ENCODE assay signal across 8 cellular contexts in genomic region chr7:44846816-44847508, GRCh38. TPM values are rescaled to one million over a fixed set of nuclear protein-coding genes. Genes with fewer than 3 reads are reported as not detected.
DNase-seq lines count a peak whose midpoint lies in the region; ATAC-seq and TF ChIP-seq lines count a peak whose summit lies in the region.

No MANE protein-coding gene starts in this region.

- no peaks in the 10 kb centered on the region for H3K36me3 ChIP-seq in CD8-positive, alpha-beta T cell (ENCODE audit: insufficient read depth, low read length)
- H3K36me3 ChIP-seq in KOPT-K1 (ENCODE audit: insufficient read depth, low read length): peaks cover 26% of the 10 kb centered on the region
- H3K36me3 ChIP-seq in naive thymus-derived CD4-positive, alpha-beta T cell (ENCODE audit: control insufficient read depth in 2 of 3, insufficient read depth in 3 of 3, low read length in 3 of 3): peaks cover 0 to under 1% (median 0%) of the 10 kb centered on the region in 3 experiments

- H3K9me3 Mint-ChIP-seq in CD8-positive, alpha-beta T cell: no peaks in the 10 kb centered on the region
- H3K9me3 Mint-ChIP-seq in central memory CD8-positive, alpha-beta T cell: no peaks in the 10 kb centered on the region
- peaks cover 0 to 2% (median 0%) of the 10 kb centered on the region in 11 donors for H3K9me3 Mint-ChIP-seq in naive thymus-derived CD4-positive, alpha-beta T cell

- ATAC-seq in CD8-positive, alpha-beta T cell: peak; percentile 33
- no peak for ATAC-seq in central memory CD8-positive, alpha-beta T cell (replicated peaks; ENCODE audit: extremely low read depth, poor library complexity, severe bottlenecking)
- ATAC-seq in naive thymus-derived CD4-positive, alpha-beta T cell: no peak
- ATAC-seq in HG03135 (IDR thresholded peaks at IDR 0.05; ENCODE audit: unreplicated experiment) (no peak), HG03469 (IDR thresholded peaks at IDR 0.05; ENCODE audit: unreplicated experiment) (no peak)

- H3K36me3 Mint-ChIP-seq in CD8-positive, alpha-beta T cell: peaks cover 19% of the 10 kb centered on the region
- peaks cover 40% of the 10 kb centered on the region for H3K36me3 Mint-ChIP-seq in central memory CD8-positive, alpha-beta T cell (ENCODE audit: insufficient read depth)
- H3K36me3 Mint-ChIP-seq in naive thymus-derived CD4-positive, alpha-beta T cell: peaks cover 4 to 11% (median 4%) of the 10 kb centered on the region in 5 donors

- H3K4me3 ChIP-seq in CD8-positive, alpha-beta T cell (ENCODE audit: low read depth, low read length): peak overlapping the region; percentile 59
- peak overlapping the region; percentile 91 for H3K4me3 ChIP-seq in naive thymus-derived CD4-positive, alpha-beta T cell (ENCODE audit: low read length)

- H3K27ac Mint-ChIP-seq in CD8-positive, alpha-beta T cell: peak overlapping the region; percentile 96
- peak overlapping the region; percentile 95 for H3K27ac Mint-ChIP-seq in central memory CD8-positive, alpha-beta T cell (ENCODE audit: low read depth)
- H3K27ac Mint-ChIP-seq in naive thymus-derived CD4-positive, alpha-beta T cell: peak overlapping the region; percentile 95 to 100 (median 98)

- TF ChIP-seq CTCF in CD8-positive, alpha-beta T cell (IDR thresholded peaks at IDR 0.05): no peak

- peak overlapping the region; percentile 92 for H3K4me3 Mint-ChIP-seq in CD8-positive, alpha-beta T cell
- peak overlapping the region; percentile 83 for H3K4me3 Mint-ChIP-seq in central memory CD8-positive, alpha-beta T cell
- peak overlapping the region; percentile 89 to 99 (median 94) for H3K4me3 Mint-ChIP-seq in naive thymus-derived CD4-positive, alpha-beta T cell

- H3K9me3 ChIP-seq in CD8-positive, alpha-beta T cell (ENCODE audit: low read length): no peaks in the 10 kb centered on the region
- no peaks in the 10 kb centered on the region for H3K9me3 ChIP-seq in KOPT-K1 (ENCODE audit: insufficient read depth, low read length, poor library complexity, severe bottlenecking)
- H3K9me3 ChIP-seq in naive thymus-derived CD4-positive, alpha-beta T cell (ENCODE audit: control insufficient read depth in 2 of 3, low read length in 3 of 3): no peaks in the 10 kb centered on the region

- intact Hi-C loops in CD8-positive, alpha-beta T cell (cut with DNase I, micrococcal nuclease): loop anchor here (1.0 to 5.0 kb wide), 7 partner anchors 98 to 357 kb away; partner anchors contain the start of genes MYO1G (in 1 of the 2), NUDCD3 (in 1 of the 2), TBRG4 (in 1 of the 2) and TMED4 (in 1 of the 2)
- intact Hi-C loops in naive thymus-derived CD4-positive, alpha-beta T cell (cut with micrococcal nuclease): loop anchor here (1.0 to 5.0 kb wide), 15 partner anchors 96 to 805 kb away; partner anchors contain the start of genes NUDCD3 (in 2 of the 2), DBNL (in 1 of the 2), MYO1G (in 1 of the 2) and POLM (in 1 of the 2)

- CTCF ChIA-PET in CD8-positive, alpha-beta T cell (lab: Charles Lee): interaction anchor here (0.6 to 15.6 kb wide), 19 partner anchors 9 to 714 kb away, joined by 3 to 191 read pairs (median 4); no protein-coding TSS in a partner anchor
- CTCF ChIA-PET in naive thymus-derived CD4-positive, alpha-beta T cell (lab: Charles Lee): interaction anchor here (0.7 to 2.2 kb wide), 11 partner anchors 10 to 761 kb away, joined by 3 to 8 read pairs (median 4); partner anchors contain the start of gene TMED4

- DNase-seq in CD8-positive, alpha-beta T cell: no peak
- DNase-seq in central memory CD8-positive, alpha-beta T cell (ENCODE audit: low spot score in 2 of 2): no peak
- no peak for DNase-seq in naive thymus-derived CD4-positive, alpha-beta T cell
- DNase-seq in NCI-H2081 (lab: John Stamatoyannopoulos, UW): no peak
- DNase-seq in Kasumi-1 (lab: John Stamatoyannopoulos, UW): no peak

- H3K4me1 ChIP-seq in CD8-positive, alpha-beta T cell (ENCODE audit: insufficient read depth, low read length): peaks cover 30% of the 10 kb centered on the region
- H3K4me1 ChIP-seq in naive thymus-derived CD4-positive, alpha-beta T cell (ENCODE audit: control insufficient read depth in 2 of 2, insufficient read depth in 2 of 2, low read length in 2 of 2): peaks cover 0 to 11% of the 10 kb centered on the region in 2 donors

- H3K27ac ChIP-seq in CD8-positive, alpha-beta T cell (ENCODE audit: low read depth, low read length): peak overlapping the region; percentile 99
- H3K27ac ChIP-seq in KOPT-K1 (ENCODE audit: low read depth, low read length, poor library complexity, severe bottlenecking): peak overlapping the region; percentile 86
- peak overlapping the region; percentile 96 for H3K27ac ChIP-seq in naive thymus-derived CD4-positive, alpha-beta T cell (ENCODE audit: low read depth, low read length)

- H3K4me1 Mint-ChIP-seq in CD8-positive, alpha-beta T cell (ENCODE audit: low read depth): peaks cover 47% of the 10 kb centered on the region
- peaks cover 35% of the 10 kb centered on the region for H3K4me1 Mint-ChIP-seq in central memory CD8-positive, alpha-beta T cell
- H3K4me1 Mint-ChIP-seq in naive thymus-derived CD4-positive, alpha-beta T cell: peaks cover 26 to 63% (median 39%) of the 10 kb centered on the region in 7 donors

- no peaks in the 10 kb centered on the region for H3K27me3 Mint-ChIP-seq in CD8-positive, alpha-beta T cell (ENCODE audit: low read depth)
- no peaks in the 10 kb centered on the region for H3K27me3 Mint-ChIP-seq in central memory CD8-positive, alpha-beta T cell
- H3K27me3 Mint-ChIP-seq in naive thymus-derived CD4-positive, alpha-beta T cell: peaks cover 0 to 2% (median 0%) of the 10 kb centered on the region in 5 donors

- no peaks in the 10 kb centered on the region for H3K27me3 ChIP-seq in CD8-positive, alpha-beta T cell (ENCODE audit: insufficient read depth, low read length)
- no peaks in the 10 kb centered on the region for H3K27me3 ChIP-seq in naive thymus-derived CD4-positive, alpha-beta T cell (ENCODE audit: control insufficient read depth in 2 of 2, insufficient read depth in 2 of 2, low read length in 2 of 2)

- POLR2A ChIA-PET in CD8-positive, alpha-beta T cell (lab: Charles Lee): interaction anchor here (0.7 to 4.4 kb wide), 14 partner anchors 38 to 274 kb away, joined by 3 to 37 read pairs (median 8); partner anchors contain the start of genes DDX56, OGDH, PPIA and PURB
- POLR2A ChIA-PET in naive thymus-derived CD4-positive, alpha-beta T cell (lab: Charles Lee): interaction anchor here (0.5 to 5.7 kb wide), 26 partner anchors 8 to 732 kb away, joined by 3 to 60 read pairs (median 5); partner anchors contain the start of genes DDX56, NUDCD3, OGDH and PPIA

RNA-seq across cellular contexts. Expression of gene H2AZ2, which starts 0.9 kb away (rescaled TPM):
- total RNA-seq in CD8-positive, alpha-beta T cell: 100 to 1,000 TPM; 187 to 197 TPM
- 100 to 1,000 TPM; 141 to 284 (median 143) TPM for total RNA-seq in naive thymus-derived CD4-positive, alpha-beta T cell
- 100 to 1,000 TPM; 202 to 252 TPM for polyA plus RNA-seq in naive thymus-derived CD4-positive, alpha-beta T cell

RNA-seq across cellular contexts. Expression of gene PURB, which starts 38.4 kb away (rescaled TPM):
- total RNA-seq in CD8-positive, alpha-beta T cell: 10 to 100 TPM; 16.3 to 16.5 TPM
- 10 to 100 TPM; 16.5 to 30.5 (median 23.3) TPM for total RNA-seq in naive thymus-derived CD4-positive, alpha-beta T cell
- polyA plus RNA-seq in naive thymus-derived CD4-positive, alpha-beta T cell: 1 to 10 TPM; 1.7 to 2.8 TPM

RNA-seq across cellular contexts. Expression of gene PPIA, which starts 50.5 kb away (rescaled TPM):
- total RNA-seq in CD8-positive, alpha-beta T cell: 100 to 1,000 TPM; 447 to 460 TPM
- total RNA-seq in naive thymus-derived CD4-positive, alpha-beta T cell: 1,000 to 10,000 TPM in 1 of 5 experiments, 100 to 1,000 TPM in 4; 535 to 1,748 (median 620) TPM
- polyA plus RNA-seq in naive thymus-derived CD4-positive, alpha-beta T cell: 1,000 to 10,000 TPM; 3,113 to 3,303 TPM
